Comparison of ENCODE assay signal across 1 cellular context in the genomic region with DNA sequence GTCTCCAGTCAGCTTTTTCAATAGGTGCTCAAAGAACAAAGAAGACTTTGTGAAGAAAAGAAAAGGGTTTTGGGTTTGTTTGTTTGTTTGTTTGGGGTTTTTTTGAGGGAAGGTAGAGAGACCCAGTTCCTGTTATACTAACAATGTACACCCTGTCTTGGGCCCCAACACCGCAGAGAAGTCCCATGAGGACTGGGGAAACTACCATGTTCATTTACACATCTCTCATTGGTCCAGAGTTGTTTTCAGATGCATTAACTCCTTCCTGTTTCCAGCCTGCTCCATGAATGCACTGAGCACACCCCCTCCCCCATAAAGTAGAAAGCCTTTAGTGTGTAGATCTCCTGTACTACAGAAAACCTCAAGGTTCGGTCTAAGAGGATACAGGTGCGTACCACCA.
TF ChIP-seq lines count a peak whose summit lies in the region.

No MANE protein-coding gene starts in this region.

TF ChIP-seq in GM12878, 131 proteins besides CTCF, POLR2A, EP300 and RAD21 (continued from another document):
- TF ChIP-seq, protein P1, sequence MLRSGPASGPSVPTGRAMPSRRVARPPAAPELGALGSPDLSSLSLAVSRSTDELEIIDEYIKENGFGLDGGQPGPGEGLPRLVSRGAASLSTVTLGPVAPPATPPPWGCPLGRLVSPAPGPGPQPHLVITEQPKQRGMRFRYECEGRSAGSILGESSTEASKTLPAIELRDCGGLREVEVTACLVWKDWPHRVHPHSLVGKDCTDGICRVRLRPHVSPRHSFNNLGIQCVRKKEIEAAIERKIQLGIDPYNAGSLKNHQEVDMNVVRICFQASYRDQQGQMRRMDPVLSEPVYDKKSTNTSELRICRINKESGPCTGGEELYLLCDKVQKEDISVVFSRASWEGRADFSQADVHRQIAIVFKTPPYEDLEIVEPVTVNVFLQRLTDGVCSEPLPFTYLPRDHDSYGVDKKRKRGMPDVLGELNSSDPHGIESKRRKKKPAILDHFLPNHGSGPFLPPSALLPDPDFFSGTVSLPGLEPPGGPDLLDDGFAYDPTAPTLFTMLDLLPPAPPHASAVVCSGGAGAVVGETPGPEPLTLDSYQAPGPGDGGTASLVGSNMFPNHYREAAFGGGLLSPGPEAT (IDR thresholded peaks at IDR 0.05; ENCODE audit: low read depth): peak; percentile 65; the same call in 1 of the 2 replicates
- TF ChIP-seq BCL11A (IDR thresholded peaks at IDR 0.05; ENCODE audit: low read depth, low read length): 0 out of 2 replicates have a peak, but pooled peaks have one; percentile 28
